ENCODE assay signal across 2 cellular contexts in genomic region chr3:189672346-189672745, GRCh38. TPM values are rescaled to one million over a fixed set of nuclear protein-coding genes. Genes with fewer than 3 reads are reported as not detected.
"Had no signal": no experiment of that assay in that cellular context is flagged by ENCODE, and none has a peak within 500 bp of the region (broad histone marks: within the 10 kb centered on the region; RNA-seq: fewer than 3 reads in every experiment).

No MANE protein-coding gene starts in this region.

RNA-seq across cellular contexts. Expression of gene TP63, which starts 41.2 kb away (rescaled TPM):
- total RNA-seq: M059J, NCI-H460 had no signal
